In the genomic region with DNA sequence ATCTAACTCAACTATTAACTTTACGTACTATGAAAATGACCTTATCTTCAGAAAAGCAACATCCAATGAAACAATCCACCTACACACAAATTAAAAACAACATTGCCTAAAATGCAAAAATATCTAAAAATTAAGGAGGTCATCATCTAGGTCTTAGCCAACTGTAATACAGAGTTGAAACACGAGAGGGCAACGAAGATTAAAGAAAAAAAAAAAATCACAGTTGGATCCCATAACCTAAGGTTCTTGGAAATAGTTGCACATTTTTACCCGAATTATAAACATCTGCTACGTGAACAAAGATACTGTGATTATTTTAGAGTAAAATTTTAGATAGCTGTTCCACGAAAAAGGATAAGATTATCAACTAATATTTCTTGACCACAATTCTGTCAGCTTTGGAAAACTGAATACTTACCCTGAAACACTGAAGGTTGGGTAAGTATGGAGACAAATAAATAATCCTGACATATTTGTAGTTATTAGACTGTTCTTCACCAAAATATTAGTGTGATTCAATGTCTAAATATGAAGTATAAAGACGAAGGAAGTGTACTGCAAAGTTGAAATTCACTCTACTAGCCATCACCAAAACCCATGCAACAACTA, we compare ENCODE assay signal across 8 cellular contexts.
DNase-seq lines count a peak whose midpoint lies in the region; ATAC-seq and TF ChIP-seq lines count a peak whose summit lies in the region.

No MANE protein-coding gene starts in this region.

- DNase-seq in EL: peak; percentile 50
- DNase-seq in Kasumi-1 (lab: John Stamatoyannopoulos, UW): peak; percentile 42 to 72
- DNase-seq in left lung: no peak
- DNase-seq in stimulated activated CD4-positive, alpha-beta T cell treated with anti-CD3 and anti-CD28 coated beads, Interleukin-4, amount 100 ng/mL, for 1 hour: no peak
- no peak for DNase-seq in amygdala (lab: John Stamatoyannopoulos, UW)
- DNase-seq in DMS79 treated with DMSO at 0.1 percent for 48 hours (lab: John Stamatoyannopoulos, UW): no peak
- no peak for DNase-seq in NCI-H1092 (lab: John Stamatoyannopoulos, UW)

- peak overlapping the region in 4 of 5 experiments; percentile 10 to 52 (median 27) for H3K4me3 Mint-ChIP-seq in brain

- no peak overlapping the region for H3K4me3 ChIP-seq in left lung

- no peaks in the 10 kb centered on the region for H3K27me3 ChIP-seq in left lung

- ATAC-seq in left lung: peak; percentile 45

- peaks cover 22 to 93% of the 10 kb centered on the region in 2 donors for H3K4me1 ChIP-seq in left lung

- peaks cover 0 to 23% of the 10 kb centered on the region in 2 donors for H3K36me3 ChIP-seq in left lung

- H3K9me3 Mint-ChIP-seq in brain: no peaks in the 10 kb centered on the region

- H3K4me1 Mint-ChIP-seq in brain: peaks cover 62% of the 10 kb centered on the region

- peaks cover 42% of the 10 kb centered on the region for H3K36me3 Mint-ChIP-seq in brain

- H3K27ac Mint-ChIP-seq in brain: peak overlapping the region in 3 of 5 experiments; percentile 3 to 64 (median 46)

- H3K27me3 Mint-ChIP-seq in brain: peaks cover 5% of the 10 kb centered on the region

- TF ChIP-seq CTCF in brain (conservative IDR thresholded peaks at IDR 0.05) (peak; percentile 67 to 79), left lung (IDR thresholded peaks at IDR 0.05) (peak; percentile 62 to 65)

- intact Hi-C loops in left lung (cut with DNase I): loop anchor here in 1 of 2 donors (10.0 kb wide), 1 partner anchor 145 kb away; no protein-coding TSS in a partner anchor

- H3K9me3 ChIP-seq in left lung: no peaks in the 10 kb centered on the region

- no peak overlapping the region for H3K27ac ChIP-seq in left lung

Comparison
In these comparisons a context has a peak if more than half of its experiments do, and no peak if none do; other contexts are left out.
1. DNase-seq: peak in EL (single experiment) and Kasumi-1 (2 of 2); none in left lung (0 of 2), stimulated activated CD4-positive, alpha-beta T cell treated with anti-CD3 and anti-CD28 coated beads, Interleukin-4, amount 100 ng/mL, for 1 hour (single experiment), amygdala (0 of 56), DMS79 treated with DMSO at 0.1 percent for 48 hours (single experiment) and NCI-H1092 (single experiment).